In the genomic region with DNA sequence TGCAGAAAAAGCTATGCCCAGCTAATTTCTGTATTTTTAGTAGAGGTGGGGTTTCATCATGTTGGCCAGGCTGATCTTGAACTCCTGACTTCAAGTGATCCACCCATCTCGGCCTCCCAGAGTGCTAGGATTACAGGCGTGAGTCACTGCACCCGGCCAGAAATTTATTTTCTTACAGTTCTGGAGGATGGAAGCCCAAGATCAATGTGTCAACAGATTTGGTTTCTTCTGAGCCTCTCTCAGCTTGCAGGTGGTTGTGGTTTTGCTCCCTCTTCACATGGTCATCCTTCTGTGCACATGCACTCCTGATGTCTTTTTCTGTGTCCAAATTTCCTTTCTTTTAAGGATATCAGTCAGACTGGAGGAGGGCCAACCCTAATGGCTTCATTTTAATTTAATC, we compare ENCODE assay signal across 28 cellular contexts. TPM values are rescaled to one million over a fixed set of nuclear protein-coding genes. Genes with fewer than 3 reads are reported as not detected.
DNase-seq lines count a peak whose midpoint lies in the region; ATAC-seq and TF ChIP-seq lines count a peak whose summit lies in the region.
"Had no signal": no experiment of that assay in that cellular context is flagged by ENCODE, and none has a peak within 500 bp of the region (broad histone marks: within the 10 kb centered on the region; RNA-seq: fewer than 3 reads in every experiment).

No MANE protein-coding gene starts in this region.

- H3K27ac Mint-ChIP-seq in CD4-positive, alpha-beta memory T cell: no peak overlapping the region
- H3K27ac Mint-ChIP-seq: activated CD8-positive, alpha-beta T cell treated with anti-CD3 and anti-CD28 coated beads for 36 hours; activated T-helper 17 cell treated with anti-CD3 and anti-CD28 coated beads, Interleukin-2, amount 50 U/mL, for 72 hours; memory B cell; neural progenitor cell had no signal

- no peak overlapping the region for H2AFZ ChIP-seq in DND-41 (ENCODE audit: low read depth, low read length)
- H2AFZ ChIP-seq: neural progenitor cell, parathyroid adenoma had no signal

- POLR2A ChIA-PET in CD4-positive, alpha-beta memory T cell (lab: Charles Lee; ENCODE audit: partially characterized antibody): no interaction called here

- ATAC-seq in DND-41 (ENCODE audit: insufficient read depth, low read depth): 0 out of 3 replicates have a peak, but pooled peaks have one; percentile 27
- no peak for ATAC-seq in HG03442 (IDR thresholded peaks at IDR 0.05; ENCODE audit: unreplicated experiment)
- ATAC-seq: activated CD8-positive, alpha-beta T cell treated with anti-CD3 and anti-CD28 coated beads for 36 hours; activated T-helper 17 cell treated with anti-CD3 and anti-CD28 coated beads, Interleukin-2, amount 50 U/mL, for 72 hours; foreskin keratinocyte; heart right ventricle had no signal

- intact Hi-C loops in CD4-positive, alpha-beta memory T cell (cut with micrococcal nuclease): no loop called here

- no peaks in the 10 kb centered on the region for H3K36me3 Mint-ChIP-seq in CD4-positive, alpha-beta memory T cell
- H3K36me3 Mint-ChIP-seq: memory B cell, neural progenitor cell had no signal

- H3K9me3 ChIP-seq in DND-41 (ENCODE audit: insufficient read depth, low read length, severe bottlenecking): no peaks in the 10 kb centered on the region
- H3K9me3 ChIP-seq in CD4-positive, alpha-beta memory T cell (ENCODE audit: control insufficient read depth in 1 of 2, low read length in 2 of 2): no peaks in the 10 kb centered on the region
- H3K9me3 ChIP-seq: colonic mucosa, upper lobe of left lung had no signal

- DNase-seq in DND-41 (no peak), LHCN-M2 (ENCODE audit: low read depth) (peak; percentile 57), RPMI8226 (peak; percentile 73), iris pigment epithelial cell (ENCODE audit: low read depth) (peak; percentile 43), T-helper 9 cell (no peak)
- no peak for DNase-seq in CD4-positive, alpha-beta memory T cell
- DNase-seq: activated CD8-positive, alpha-beta T cell treated with anti-CD3 and anti-CD28 coated beads for 36 hours; activated naive CD4-positive, alpha-beta T cell treated with anti-CD3 and anti-CD28 coated beads, Interleukin-2, amount 50 U/mL, for 16 hours; amygdala; colonic mucosa; effector memory CD4-positive, alpha-beta T cell; foreskin keratinocyte; heart right ventricle; KG1; NCI-H1092 treated with DMSO at 0.1 percent for 48 hours; NCI-H526; stimulated activated CD4-positive, alpha-beta T cell treated with anti-CD3 and anti-CD28 coated beads, Interleukin-2, amount 100 ng/mL, for 48 hours; upper lobe of left lung had no signal

- H3K27ac ChIP-seq in DND-41 (ENCODE audit: low read length): no peak overlapping the region
- H3K27ac ChIP-seq in CD4-positive, alpha-beta memory T cell (ENCODE audit: low read depth, low read length): no peak overlapping the region
- H3K27ac ChIP-seq: colonic mucosa, foreskin keratinocyte, heart right ventricle, neural progenitor cell, parathyroid adenoma, right atrium auricular region, upper lobe of left lung had no signal

- no peak overlapping the region for H3K4me3 Mint-ChIP-seq in CD4-positive, alpha-beta memory T cell
- H3K4me3 Mint-ChIP-seq: activated CD8-positive, alpha-beta T cell treated with anti-CD3 and anti-CD28 coated beads for 36 hours; activated T-helper 17 cell treated with anti-CD3 and anti-CD28 coated beads, Interleukin-2, amount 50 U/mL, for 72 hours; memory B cell; neural progenitor cell had no signal

- H3K27me3 Mint-ChIP-seq in CD4-positive, alpha-beta memory T cell: peaks cover 21 to 23% of the 10 kb centered on the region in 2 donors
- H3K27me3 Mint-ChIP-seq: memory B cell had no signal

- peaks cover 0 to 8% (median 4%) of the 10 kb centered on the region in 8 donors for H3K9me3 Mint-ChIP-seq in CD4-positive, alpha-beta memory T cell
- H3K9me3 Mint-ChIP-seq: activated CD8-positive, alpha-beta T cell treated with anti-CD3 and anti-CD28 coated beads for 36 hours; activated T-helper 17 cell treated with anti-CD3 and anti-CD28 coated beads, Interleukin-2, amount 50 U/mL, for 72 hours; memory B cell had no signal

- CTCF ChIA-PET in CD4-positive, alpha-beta memory T cell (lab: Charles Lee; ENCODE audit: partially characterized antibody): no interaction called here

- H3K36me3 ChIP-seq in DND-41 (ENCODE audit: insufficient read depth, low read length): no peaks in the 10 kb centered on the region
- H3K36me3 ChIP-seq in CD4-positive, alpha-beta memory T cell (ENCODE audit: insufficient read depth, low read length): no peaks in the 10 kb centered on the region
- H3K36me3 ChIP-seq: colonic mucosa, heart right ventricle, neural progenitor cell, right atrium auricular region, upper lobe of left lung had no signal

- H3K9ac ChIP-seq in DND-41 (ENCODE audit: low read depth, low read length): no peak overlapping the region
- H3K9ac ChIP-seq: neural progenitor cell, parathyroid adenoma had no signal

- no peaks in the 10 kb centered on the region for H4K20me1 ChIP-seq in DND-41 (ENCODE audit: insufficient read depth, low read length)

- H3K4me3 ChIP-seq in DND-41 (ENCODE audit: low read depth in 1 of 2, low read length in 2 of 2): no peak overlapping the region
- H3K4me3 ChIP-seq in CD4-positive, alpha-beta memory T cell (ENCODE audit: low read length in 2 of 2): no peak overlapping the region
- H3K4me3 ChIP-seq: colonic mucosa, heart right ventricle, neural progenitor cell, right atrium auricular region, upper lobe of left lung had no signal

- H3K4me1 Mint-ChIP-seq in CD4-positive, alpha-beta memory T cell: no peaks in the 10 kb centered on the region
- H3K4me1 Mint-ChIP-seq: activated T-helper 17 cell treated with anti-CD3 and anti-CD28 coated beads, Interleukin-2, amount 50 U/mL, for 72 hours; memory B cell; neural progenitor cell had no signal

- no peaks in the 10 kb centered on the region for H3K4me1 ChIP-seq in DND-41 (ENCODE audit: insufficient read depth, low read length)
- H3K4me1 ChIP-seq in CD4-positive, alpha-beta memory T cell (ENCODE audit: insufficient read depth, low read length): no peaks in the 10 kb centered on the region
- H3K4me1 ChIP-seq: colonic mucosa, foreskin keratinocyte, heart right ventricle, neural progenitor cell, parathyroid adenoma, right atrium auricular region, upper lobe of left lung had no signal

- no peaks in the 10 kb centered on the region for H3K79me2 ChIP-seq in DND-41 (ENCODE audit: insufficient read depth, low read length)
- H3K79me2 ChIP-seq: parathyroid adenoma had no signal

- H3K27me3 ChIP-seq in DND-41 (ENCODE audit: insufficient read depth, low read length, poor library complexity): no peaks in the 10 kb centered on the region
- no peaks in the 10 kb centered on the region for H3K27me3 ChIP-seq in CD4-positive, alpha-beta memory T cell (ENCODE audit: insufficient read depth, low read length)
- H3K27me3 ChIP-seq: colonic mucosa, neural progenitor cell, right atrium auricular region, upper lobe of left lung had no signal

- no peak for TF ChIP-seq CTCF in DND-41 (IDR thresholded peaks at IDR 0.05; ENCODE audit: borderline replicate concordance, extremely low read depth, low read length, poor library complexity, severe bottlenecking)

- no peak overlapping the region for H3K4me2 ChIP-seq in DND-41 (ENCODE audit: insufficient read depth, low read length)
- H3K4me2 ChIP-seq: neural progenitor cell had no signal

RNA-seq across cellular contexts. Expression of gene SHCBP1L, which starts 35.6 kb away (rescaled TPM):
- not detected in 2 replicates for total RNA-seq in LHCN-M2 (2014; rRNA removed)
- not detected for polyA plus RNA-seq in LHCN-M2 (2012)
- total RNA-seq in CD4-positive, alpha-beta memory T cell: not detected
- polyA plus RNA-seq in CD4-positive, alpha-beta memory T cell: not detected
- total RNA-seq: activated CD8-positive, alpha-beta T cell treated with anti-CD3 and anti-CD28 coated beads for 36 hours; activated T-helper 17 cell treated with anti-CD3 and anti-CD28 coated beads, Interleukin-2, amount 50 U/mL, for 72 hours; colonic mucosa; H4; heart right ventricle; HT-29; right atrium auricular region; SK-MEL-5; T-helper 1 cell treated with Interleukin-12 subunit alpha and Interleukin-12 subunit beta and Interleukin-4 antibody, amounts not matched to agents 30 ng/mL and 1 ng/mL, for 36 hours; upper lobe of left lung had no signal

Comparison
In these comparisons a context has a peak if more than half of its experiments do, and no peak if none do; other contexts are left out.
1. DNase-seq: peak in LHCN-M2 (single experiment), RPMI8226 (single experiment) and iris pigment epithelial cell (single experiment); none in DND-41 (single experiment), T-helper 9 cell (single experiment) and CD4-positive, alpha-beta memory T cell (0 of 5).